10 cellular contexts compared by ENCODE assay signal in genomic region chr2:208399201-208399600, GRCh38. TPM values are rescaled to one million over a fixed set of nuclear protein-coding genes. Genes with fewer than 3 reads are reported as not detected.
"Had no signal": no experiment of that assay in that cellular context is flagged by ENCODE, and none has a peak within 500 bp of the region (broad histone marks: within the 10 kb centered on the region; RNA-seq: fewer than 3 reads in every experiment).

No MANE protein-coding gene starts in this region.

- H3K27ac ChIP-seq: GM23248 had no signal

- H3K4me1 ChIP-seq: HAP-1 had no signal

- H3K4me3 ChIP-seq: GM23248, HAP-1, K562 had no signal

- DNase-seq: GM23248, GOT3, H7, HFFc6, IMR-90 had no signal

- H3K36me3 ChIP-seq: HAP-1 had no signal

- ATAC-seq: HCT116, K562 had no signal

- H2AFZ ChIP-seq: GM23248 had no signal

RNA-seq across cellular contexts. Expression of gene PTH2R, which starts 7.4 kb away (rescaled TPM):
- total RNA-seq: GM23248, H4, HFFc6, HT-29 had no signal
